In the genomic region with DNA sequence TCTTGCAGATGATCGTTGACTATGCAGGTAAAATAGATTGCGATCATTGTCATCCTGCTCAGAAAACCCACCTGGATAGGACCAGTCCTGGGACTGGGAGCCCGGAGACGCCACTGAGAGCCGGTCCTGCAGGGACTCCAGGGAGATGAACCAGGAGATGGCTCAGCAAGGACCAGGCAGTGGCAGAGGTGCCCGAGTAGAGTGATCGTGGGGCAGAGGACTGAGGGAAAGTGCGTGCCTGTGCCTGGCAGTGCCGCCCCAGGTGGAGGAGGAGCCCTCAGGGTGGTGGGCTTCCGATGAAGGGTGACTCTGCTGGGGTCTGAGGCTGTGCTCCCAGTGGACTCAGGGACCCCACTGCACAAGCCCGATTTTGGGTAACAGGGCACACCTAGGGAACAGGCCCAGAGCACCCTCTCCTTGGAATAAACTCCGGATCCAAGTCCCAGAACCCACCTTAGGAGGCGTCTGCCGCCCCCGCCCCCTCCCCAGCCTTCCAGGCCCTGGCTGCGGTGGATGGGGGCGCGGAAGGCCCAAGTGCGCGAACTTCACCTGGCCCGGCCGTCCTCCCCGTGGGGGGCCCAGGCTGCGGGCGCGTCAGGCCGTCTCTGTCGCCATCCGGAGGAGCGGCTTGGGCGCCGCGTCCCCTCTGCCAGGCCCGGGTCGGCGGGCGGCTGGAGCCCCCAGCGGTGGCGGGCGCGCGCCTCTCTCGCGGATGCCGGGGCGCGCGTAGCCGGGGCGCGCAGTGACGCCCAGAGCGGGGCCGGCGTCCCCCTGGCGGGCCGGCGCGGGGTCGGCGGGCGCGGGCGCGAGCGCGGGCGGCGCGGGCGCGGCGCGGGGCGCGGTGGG, we compare ENCODE assay signal across 12 cellular contexts.
DNase-seq lines count a peak whose midpoint lies in the region; ATAC-seq and TF ChIP-seq lines count a peak whose summit lies in the region.
"Had no signal": no experiment of that assay in that cellular context is flagged by ENCODE, and none has a peak within 500 bp of the region (broad histone marks: within the 10 kb centered on the region; RNA-seq: fewer than 3 reads in every experiment).

No MANE protein-coding gene starts in this region.

- TF ChIP-seq CTCF in smooth muscle cell (IDR thresholded peaks at IDR 0.05; ENCODE audit: borderline replicate concordance, insufficient read depth, poor library complexity, severe bottlenecking): no peak
- TF ChIP-seq CTCF in gastrocnemius medialis (IDR thresholded peaks at IDR 0.05 in 4 of 5, conservative IDR thresholded peaks at IDR 0.05 in 1 of 5): no peak

- H3F3A ChIP-seq in GM23248 (ENCODE audit: insufficient read depth) (no peaks in the 10 kb centered on the region), smooth muscle cell (ENCODE audit: low read depth) (no peaks in the 10 kb centered on the region)

- in situ Hi-C loops in GM23248 (cut with MboI) (loop anchor here (25.0 kb wide), 1 partner anchor 1652 kb away; no protein-coding TSS in a partner anchor), gastrocnemius medialis (cut with MboI; ENCODE audit: low sequenced_read_pairs in 4 of 4) (no loop called here)

- peak; percentile 24 for DNase-seq in GM23248
- peak; percentile 46 to 53 for DNase-seq in SJSA1 (ENCODE audit: low read depth in 1 of 2, low spot score in 2 of 2)
- peak; percentile 92 for DNase-seq in iPS-NIHi11 (ENCODE audit: low spot score)
- DNase-seq in smooth muscle cell (lab: John Stamatoyannopoulos, UW; ENCODE audit: unreplicated experiment): no peak
- DNase-seq in activated naive CD4-positive, alpha-beta T cell treated with Interleukin-2 at 50 U/mL for 16 hours: no peak
- DNase-seq in gastrocnemius medialis: no peak
- DNase-seq: activated CD4-positive, alpha-beta T cell treated with anti-CD3 and anti-CD28 coated beads for 1 hour; brain microvascular endothelial cell; DMS153; naive thymus-derived CD8-positive, alpha-beta T cell had no signal

- no peak for TF ChIP-seq POLR2A in gastrocnemius medialis (IDR thresholded peaks at IDR 0.05)

- H3K27me3 ChIP-seq in GM23248 (replicated peaks; ENCODE audit: insufficient read depth) (peaks cover 24% of the 10 kb centered on the region; the same call in 1 of the 2 replicates), SJSA1 (replicated peaks) (no peaks in the 10 kb centered on the region), smooth muscle cell (ENCODE audit: low read depth) (peaks cover 33% of the 10 kb centered on the region), gastrocnemius medialis (peaks cover 12 to 39% (median 18%) of the 10 kb centered on the region in 3 donors)

- H3K79me2 ChIP-seq in GM23248 (ENCODE audit: insufficient read depth) (no peaks in the 10 kb centered on the region), smooth muscle cell (ENCODE audit: low read depth) (no peaks in the 10 kb centered on the region)

- ATAC-seq in GM19351 (IDR thresholded peaks at IDR 0.05; ENCODE audit: unreplicated experiment) (no peak), gastrocnemius medialis (no peak)
- ATAC-seq: esophagus mucosa; naive thymus-derived CD8-positive, alpha-beta T cell had no signal

- no peak overlapping the region for H3K4me2 ChIP-seq in GM23248 (ENCODE audit: unreplicated experiment)
- H3K4me2 ChIP-seq in smooth muscle cell: peak overlapping the region; percentile 76

- intact Hi-C loops in gastrocnemius medialis (cut with DNase I; ENCODE audit: low total_unique reads): no loop called here

- H3K27ac ChIP-seq in GM23248: no peak overlapping the region
- peak overlapping the region; percentile 44; the same call in 1 of the 2 replicates for H3K27ac ChIP-seq in SJSA1
- no peak overlapping the region for H3K27ac ChIP-seq in smooth muscle cell (ENCODE audit: low read depth)
- H3K27ac ChIP-seq in gastrocnemius medialis: no peak overlapping the region
- H3K27ac ChIP-seq: brain microvascular endothelial cell had no signal

- H3K36me3 ChIP-seq in GM23248 (ENCODE audit: low read depth) (no peaks in the 10 kb centered on the region), SJSA1 (peaks cover 15% of the 10 kb centered on the region), smooth muscle cell (ENCODE audit: low read depth) (no peaks in the 10 kb centered on the region), gastrocnemius medialis (no peaks in the 10 kb centered on the region)
- H3K36me3 ChIP-seq: brain microvascular endothelial cell had no signal

- H3K9me3 ChIP-seq in GM23248 (ENCODE audit: low read depth) (no peaks in the 10 kb centered on the region), SJSA1 (replicated peaks) (peaks cover 4% of the 10 kb centered on the region), smooth muscle cell (replicated peaks; ENCODE audit: low read depth) (no peaks in the 10 kb centered on the region), gastrocnemius medialis (no peaks in the 10 kb centered on the region)

- no peak overlapping the region for H2AFZ ChIP-seq in GM23248
- H2AFZ ChIP-seq in smooth muscle cell (ENCODE audit: low read depth): no peak overlapping the region

- H3K4me3 ChIP-seq in GM23248: no peak overlapping the region
- peak overlapping the region; percentile 94 for H3K4me3 ChIP-seq in SJSA1
- H3K4me3 ChIP-seq in smooth muscle cell: peak overlapping the region; percentile 31
- no peak overlapping the region for H3K4me3 ChIP-seq in gastrocnemius medialis

- no peaks in the 10 kb centered on the region for H3K9me2 ChIP-seq in GM23248 (ENCODE audit: insufficient read depth)

- H4K20me1 ChIP-seq in GM23248 (ENCODE audit: insufficient read depth) (no peaks in the 10 kb centered on the region), smooth muscle cell (ENCODE audit: low read depth) (no peaks in the 10 kb centered on the region)

- 27 to 38% methylated on average over 19 to 32 of the region's 76 CpGs for WGBS in GM23248 (ENCODE audit: low coverage in 1 of 2, low lambda C conversion rate in 2 of 2, missing lambda C conversion rate in 2 of 2), 2 experiments
- 22% methylated on average over 48 of the region's 76 CpGs for WGBS in smooth muscle cell (ENCODE audit: low lambda C conversion rate)

- H3K4me1 ChIP-seq in GM23248 (ENCODE audit: insufficient read depth) (no peaks in the 10 kb centered on the region), SJSA1 (replicated peaks) (peaks cover 25% of the 10 kb centered on the region), smooth muscle cell (ENCODE audit: low read depth) (peaks cover 12% of the 10 kb centered on the region), gastrocnemius medialis (no peaks in the 10 kb centered on the region)

- H3K9ac ChIP-seq in GM23248 (no peak overlapping the region), smooth muscle cell (ENCODE audit: low read depth) (no peak overlapping the region)

Comparison
In these comparisons a context has a peak if more than half of its experiments do, and no peak if none do; other contexts are left out.
1. DNase-seq: peak in GM23248 (single experiment), SJSA1 (2 of 2) and iPS-NIHi11 (single experiment); none in smooth muscle cell (single experiment), activated naive CD4-positive, alpha-beta T cell treated with Interleukin-2 at 50 U/mL for 16 hours (single experiment) and gastrocnemius medialis (0 of 2).
2. H3K4me3 ChIP-seq: peak in SJSA1 (single experiment) and smooth muscle cell (single experiment); none in GM23248 (single experiment) and gastrocnemius medialis (0 of 4).